8 cellular contexts compared by ENCODE assay signal in genomic region chr19:588758-589692, GRCh38. TPM values are rescaled to one million over a fixed set of nuclear protein-coding genes. Genes with fewer than 3 reads are reported as not detected.
DNase-seq lines count a peak whose midpoint lies in the region; ATAC-seq, FAIRE-seq and TF ChIP-seq lines count a peak whose summit lies in the region.

No MANE protein-coding gene starts in this region.

- in situ Hi-C loops in astrocyte of the cerebellum (cut with HindIII; ENCODE audit: low sequenced_read_pairs), result no loop called here

- TF ChIP-seq CTCF in astrocyte of the cerebellum (IDR thresholded peaks at IDR 0.05; ENCODE audit: low read depth, low read length, missing control alignments), result no peak
- TF ChIP-seq CTCF in neural progenitor cell (IDR thresholded peaks at IDR 0.05), result no peak

- no peaks in the 10 kb centered on the region for H3K79me2 ChIP-seq in neural progenitor cell (ENCODE audit: low read depth)

- H3K4me3 ChIP-seq in astrocyte of the cerebellum (ENCODE audit: low read depth, low read length) (peak overlapping the region; percentile 16), neural progenitor cell (no peak overlapping the region)

- peak overlapping the region; percentile 62 for H3K4me2 ChIP-seq in neural progenitor cell

- peaks cover 4% of the 10 kb centered on the region for H3K9me3 Mint-ChIP-seq in neural progenitor cell

- no peak for FAIRE-seq in GM12892 (lab: Jason Lieb, UNC)

- no peak overlapping the region for H2AFZ ChIP-seq in neural progenitor cell (replicated peaks)

- H3K9me3 ChIP-seq in neural progenitor cell (ENCODE audit: low read depth), result no peaks in the 10 kb centered on the region

- peaks cover 36% of the 10 kb centered on the region for H3K27me3 Mint-ChIP-seq in neural progenitor cell (ENCODE audit: insufficient read depth, low read depth)

- no peak for TF ChIP-seq POLR2A in GM12892 (IDR thresholded peaks at IDR 0.05; ENCODE audit: low read depth, low read length)

- H4K20me1 ChIP-seq in neural progenitor cell (ENCODE audit: low read depth), result peaks cover 79% of the 10 kb centered on the region

- H3F3A ChIP-seq in neural progenitor cell (ENCODE audit: low read depth), result peaks cover 26% of the 10 kb centered on the region

- no peak overlapping the region for H3K27ac ChIP-seq in neural progenitor cell

- peaks cover 6% of the 10 kb centered on the region for H3K4me1 Mint-ChIP-seq in neural progenitor cell

- H3K36me3 ChIP-seq in neural progenitor cell, result no peaks in the 10 kb centered on the region

- H3K4me1 ChIP-seq in neural progenitor cell, result no peaks in the 10 kb centered on the region

- peaks cover 65% of the 10 kb centered on the region for H3K27me3 ChIP-seq in neural progenitor cell

- H3K27ac Mint-ChIP-seq in neural progenitor cell, result no peak overlapping the region

- DNase-seq in DMS79 treated with DMSO at 0.1 percent for 48 hours (lab: John Stamatoyannopoulos, UW), result peak; percentile 51
- no peak for DNase-seq in DMS79 (lab: John Stamatoyannopoulos, UW)
- DNase-seq in NCI-H128 (lab: John Stamatoyannopoulos, UW; ENCODE audit: unreplicated experiment), result peak; percentile 11
- DNase-seq in astrocyte of the cerebellum (ENCODE audit: low read depth), result no peak
- peak; percentile 54 for DNase-seq in neural progenitor cell (ENCODE audit: low spot score)
- no peak for DNase-seq in GM12892 (ENCODE audit: insufficient read length)

- peak overlapping the region; percentile 78 for H3K4me3 Mint-ChIP-seq in neural progenitor cell

- ATAC-seq in GM19467 (IDR thresholded peaks at IDR 0.05; ENCODE audit: unreplicated experiment) (no peak), HG02840 (IDR thresholded peaks at IDR 0.05; ENCODE audit: low FRiP score, unreplicated experiment) (no peak)

- H3K36me3 Mint-ChIP-seq in neural progenitor cell, result no peaks in the 10 kb centered on the region

- H3K9ac ChIP-seq in neural progenitor cell, result no peak overlapping the region

RNA-seq across cellular contexts. Expression of gene HCN2, which starts 0.7 kb away (rescaled TPM):
- total RNA-seq in neural progenitor cell (ENCODE audit: low replicate concordance), result 0.06 TPM in 1 of 2 replicates, not detected in the other
- 0.47 TPM for polyA plus RNA-seq in GM12892 (2012; ENCODE audit: missing spikeins)

RNA-seq across cellular contexts. Expression of gene BSG, which starts 16.6 kb away (rescaled TPM):
- total RNA-seq in neural progenitor cell (ENCODE audit: low replicate concordance), result 330 and 913 TPM in 2 replicates
- 135 TPM for polyA plus RNA-seq in GM12892 (2012; ENCODE audit: missing spikeins)

RNA-seq across cellular contexts. Expression of gene POLRMT, which starts 44.3 kb away (rescaled TPM):
- total RNA-seq in neural progenitor cell (ENCODE audit: low replicate concordance), result 14.1 and 68.6 TPM in 2 replicates
- 30.7 TPM for polyA plus RNA-seq in GM12892 (2012; ENCODE audit: missing spikeins)

RNA-seq across cellular contexts. Expression of gene GZMM, which starts 45.2 kb away (rescaled TPM):
- not detected in 2 replicates for total RNA-seq in neural progenitor cell (ENCODE audit: low replicate concordance)
- not detected for polyA plus RNA-seq in GM12892 (2012; ENCODE audit: missing spikeins)

RNA-seq across cellular contexts. Expression of gene FGF22, which starts 50.7 kb away (rescaled TPM):
- 0.37 TPM in 1 of 2 replicates, not detected in the other for total RNA-seq in neural progenitor cell (ENCODE audit: low replicate concordance)
- polyA plus RNA-seq in GM12892 (2012; ENCODE audit: missing spikeins), result 0.17 TPM

Comparison
In these comparisons a context has a peak if more than half of its experiments do, and no peak if none do; other contexts are left out.
1. DNase-seq: peak in DMS79 treated with DMSO at 0.1 percent for 48 hours (single experiment), NCI-H128 (single experiment) and neural progenitor cell (single experiment); none in DMS79 (single experiment), astrocyte of the cerebellum (single experiment) and GM12892 (single experiment).